Comparison of ENCODE assay signal across 1 cellular context in the genomic region with DNA sequence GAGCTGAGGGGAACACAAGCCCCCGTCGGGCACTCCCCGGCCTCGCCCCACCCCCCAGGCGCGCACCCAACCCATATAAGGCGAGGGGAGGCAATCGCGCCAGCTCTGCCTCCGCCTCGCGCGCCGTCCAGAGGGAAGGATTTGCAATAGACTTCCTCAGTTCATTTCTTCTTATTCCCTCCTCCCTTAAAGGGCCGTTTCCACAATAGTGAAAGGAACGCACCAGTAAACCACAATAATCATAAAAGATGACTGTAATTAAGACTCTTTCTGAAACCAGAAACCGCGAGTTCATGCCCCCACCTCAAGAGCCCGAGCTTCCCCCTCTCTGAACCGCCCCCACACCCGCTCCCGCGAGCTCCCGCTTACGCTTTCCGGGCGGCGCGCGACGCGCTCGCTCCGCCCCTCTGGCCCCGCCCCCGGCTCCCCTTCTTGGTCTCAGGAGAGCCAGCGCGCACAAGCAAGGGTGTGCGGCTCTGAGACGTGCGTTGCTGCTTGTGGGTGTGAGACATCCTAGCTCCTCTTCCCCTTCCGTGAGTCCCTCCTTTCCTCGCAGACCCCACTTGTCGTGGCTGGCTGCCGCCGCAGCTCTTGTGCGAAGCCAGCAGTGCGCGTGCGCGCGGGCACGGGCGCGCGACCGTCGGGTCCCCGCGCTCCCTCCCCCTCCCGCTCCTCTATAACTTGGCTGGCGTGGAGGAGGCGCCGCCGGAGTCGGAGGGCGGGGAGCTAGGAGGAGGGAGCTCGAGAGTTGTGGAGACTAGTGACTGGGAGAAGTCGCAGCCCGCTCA.
TF ChIP-seq lines count a peak whose summit lies in the region.

A gene with protein sequence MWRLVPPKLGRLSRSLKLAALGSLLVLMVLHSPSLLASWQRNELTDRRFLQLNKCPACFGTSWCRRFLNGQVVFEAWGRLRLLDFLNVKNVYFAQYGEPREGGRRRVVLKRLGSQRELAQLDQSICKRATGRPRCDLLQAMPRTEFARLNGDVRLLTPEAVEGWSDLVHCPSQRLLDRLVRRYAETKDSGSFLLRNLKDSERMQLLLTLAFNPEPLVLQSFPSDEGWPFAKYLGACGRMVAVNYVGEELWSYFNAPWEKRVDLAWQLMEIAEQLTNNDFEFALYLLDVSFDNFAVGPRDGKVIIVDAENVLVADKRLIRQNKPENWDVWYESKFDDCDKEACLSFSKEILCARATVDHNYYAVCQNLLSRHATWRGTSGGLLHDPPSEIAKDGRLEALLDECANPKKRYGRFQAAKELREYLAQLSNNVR (plus strand): TSS at position 457 of the 788 bp plus-strand sequence. CDS start 510 bp downstream, outside the sequence.

TF ChIP-seq in HEK293, 187 proteins besides CTCF, POLR2A, EP300 and RAD21 (continued from another document and continues in another):
- TF ChIP-seq, protein P1, sequence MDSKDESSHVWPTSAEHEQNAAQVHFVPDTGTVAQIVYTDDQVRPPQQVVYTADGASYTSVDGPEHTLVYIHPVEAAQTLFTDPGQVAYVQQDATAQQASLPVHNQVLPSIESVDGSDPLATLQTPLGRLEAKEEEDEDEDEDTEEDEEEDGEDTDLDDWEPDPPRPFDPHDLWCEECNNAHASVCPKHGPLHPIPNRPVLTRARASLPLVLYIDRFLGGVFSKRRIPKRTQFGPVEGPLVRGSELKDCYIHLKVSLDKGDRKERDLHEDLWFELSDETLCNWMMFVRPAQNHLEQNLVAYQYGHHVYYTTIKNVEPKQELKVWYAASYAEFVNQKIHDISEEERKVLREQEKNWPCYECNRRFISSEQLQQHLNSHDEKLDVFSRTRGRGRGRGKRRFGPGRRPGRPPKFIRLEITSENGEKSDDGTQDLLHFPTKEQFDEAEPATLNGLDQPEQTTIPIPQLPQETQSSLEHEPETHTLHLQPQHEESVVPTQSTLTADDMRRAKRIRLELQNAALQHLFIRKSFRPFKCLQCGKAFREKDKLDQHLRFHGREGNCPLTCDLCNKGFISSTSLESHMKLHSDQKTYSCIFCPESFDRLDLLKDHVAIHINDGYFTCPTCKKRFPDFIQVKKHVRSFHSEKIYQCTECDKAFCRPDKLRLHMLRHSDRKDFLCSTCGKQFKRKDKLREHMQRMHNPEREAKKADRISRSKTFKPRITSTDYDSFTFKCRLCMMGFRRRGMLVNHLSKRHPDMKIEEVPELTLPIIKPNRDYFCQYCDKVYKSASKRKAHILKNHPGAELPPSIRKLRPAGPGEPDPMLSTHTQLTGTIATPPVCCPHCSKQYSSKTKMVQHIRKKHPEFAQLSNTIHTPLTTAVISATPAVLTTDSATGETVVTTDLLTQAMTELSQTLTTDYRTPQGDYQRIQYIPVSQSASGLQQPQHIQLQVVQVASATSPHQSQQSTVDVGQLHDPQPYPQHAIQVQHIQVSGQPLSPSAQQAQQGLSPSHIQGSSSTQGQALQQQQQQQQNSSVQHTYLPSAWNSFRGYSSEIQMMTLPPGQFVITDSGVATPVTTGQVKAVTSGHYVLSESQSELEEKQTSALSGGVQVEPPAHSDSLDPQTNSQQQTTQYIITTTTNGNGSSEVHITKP (tag by site-specific recombination; IDR thresholded peaks at IDR 0.05), result peak; percentile 81
- TF ChIP-seq, protein P2, sequence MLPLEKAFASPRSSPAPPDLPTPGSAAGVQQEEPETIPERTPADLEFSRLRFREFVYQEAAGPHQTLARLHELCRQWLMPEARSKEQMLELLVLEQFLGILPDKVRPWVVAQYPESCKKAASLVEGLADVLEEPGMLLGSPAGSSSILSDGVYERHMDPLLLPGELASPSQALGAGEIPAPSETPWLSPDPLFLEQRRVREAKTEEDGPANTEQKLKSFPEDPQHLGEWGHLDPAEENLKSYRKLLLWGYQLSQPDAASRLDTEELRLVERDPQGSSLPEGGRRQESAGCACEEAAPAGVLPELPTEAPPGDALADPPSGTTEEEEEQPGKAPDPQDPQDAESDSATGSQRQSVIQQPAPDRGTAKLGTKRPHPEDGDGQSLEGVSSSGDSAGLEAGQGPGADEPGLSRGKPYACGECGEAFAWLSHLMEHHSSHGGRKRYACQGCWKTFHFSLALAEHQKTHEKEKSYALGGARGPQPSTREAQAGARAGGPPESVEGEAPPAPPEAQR (tag by site-specific recombination; IDR thresholded peaks at IDR 0.05), result no peak
- TF ChIP-seq KLF16 (tag by site-specific recombination; IDR thresholded peaks at IDR 0.05) (no peak), ZNF560 (tag by site-specific recombination; IDR thresholded peaks at IDR 0.05; ENCODE audit: borderline replicate concordance) (no peak), ZNF404 (tag by site-specific recombination; IDR thresholded peaks at IDR 0.05) (no peak), ZFP69B (tag by site-specific recombination; IDR thresholded peaks at IDR 0.05) (no peak), ZNF843 (tag by site-specific recombination; IDR thresholded peaks at IDR 0.05) (no peak), ZNF658 (tag by site-specific recombination; IDR thresholded peaks at IDR 0.05) (no peak), ZNF184 (tag by site-specific recombination; IDR thresholded peaks at IDR 0.05) (0 out of 2 replicates have a peak, but pooled peaks have one; percentile 15), YY2 (tag by site-specific recombination; IDR thresholded peaks at IDR 0.05) (no peak), GFI1B (tag by site-specific recombination; IDR thresholded peaks at IDR 0.05) (no peak), ZNF341 (tag by site-specific recombination; IDR thresholded peaks at IDR 0.05; ENCODE audit: low read depth) (no peak), BCL11B (tag by site-specific recombination; IDR thresholded peaks at IDR 0.05; ENCODE audit: low read depth) (no peak), MYNN (tag by site-specific recombination; IDR thresholded peaks at IDR 0.05; ENCODE audit: borderline replicate concordance) (no peak), KLF9 (tag by site-specific recombination; IDR thresholded peaks at IDR 0.05; ENCODE audit: low read depth) (peak; percentile 76), ZNF350 (tag by site-specific recombination; IDR thresholded peaks at IDR 0.05) (no peak), ZNF24 (tag by site-specific recombination; IDR thresholded peaks at IDR 0.05) (peak; percentile 77; the same call in 1 of the 2 replicates), SALL2 (tag by site-specific recombination; IDR thresholded peaks at IDR 0.05; ENCODE audit: borderline replicate concordance) (no peak), ZNF623 (tag by site-specific recombination; IDR thresholded peaks at IDR 0.05) (no peak), ZNF626 (tag by site-specific recombination; IDR thresholded peaks at IDR 0.05) (no peak), MZF1 (tag by site-specific recombination; IDR thresholded peaks at IDR 0.05; ENCODE audit: borderline replicate concordance) (0 out of 2 replicates have a peak, but pooled peaks have one; percentile 64), ZNF354C (tag by site-specific recombination; IDR thresholded peaks at IDR 0.05; ENCODE audit: borderline replicate concordance, low read depth) (no peak), OVOL3 (tag by site-specific recombination; IDR thresholded peaks at IDR 0.05) (no peak), HOXA7 (CRISPR knock-in tag; IDR thresholded peaks at IDR 0.05; ENCODE audit: borderline replicate concordance) (no peak), ZEB2 (tag by site-specific recombination; IDR thresholded peaks at IDR 0.05) (peak; percentile 70; the same call in 1 of the 2 replicates), KLF1 (tag by site-specific recombination; IDR thresholded peaks at IDR 0.05) (peak; percentile 14; the same call in 1 of the 2 replicates), ZNF292 (tag by site-specific recombination; IDR thresholded peaks at IDR 0.05; ENCODE audit: borderline replicate concordance, low read depth) (no peak), ZBTB17 (tag by site-specific recombination; IDR thresholded peaks at IDR 0.05) (peak; percentile 45), SP2 (tag by site-specific recombination; IDR thresholded peaks at IDR 0.05) (peak; percentile 72), ZNF10 (tag by site-specific recombination; IDR thresholded peaks at IDR 0.05) (no peak), GLIS1 (tag by site-specific recombination; IDR thresholded peaks at IDR 0.05) (peak; percentile 55; the same call in 1 of the 2 replicates), WT1 (tag by site-specific recombination; IDR thresholded peaks at IDR 0.05) (peak; percentile 37; the same call in 1 of the 2 replicates), ZNF366 (tag by site-specific recombination; conservative IDR thresholded peaks at IDR 0.05) (peak; percentile 94), ZNF114 (tag by site-specific recombination; IDR thresholded peaks at IDR 0.05) (no peak), ZNF629 (tag by site-specific recombination; IDR thresholded peaks at IDR 0.05) (peak; percentile 37; the same call in 1 of the 2 replicates), FEZF1 (tag by site-specific recombination; IDR thresholded peaks at IDR 0.05) (no peak), SP3 (tag by site-specific recombination; IDR thresholded peaks at IDR 0.05) (peak; percentile 74), GLIS2 (tag by site-specific recombination; IDR thresholded peaks at IDR 0.05) (peak; percentile 81)
- TF ChIP-seq, protein P3, sequence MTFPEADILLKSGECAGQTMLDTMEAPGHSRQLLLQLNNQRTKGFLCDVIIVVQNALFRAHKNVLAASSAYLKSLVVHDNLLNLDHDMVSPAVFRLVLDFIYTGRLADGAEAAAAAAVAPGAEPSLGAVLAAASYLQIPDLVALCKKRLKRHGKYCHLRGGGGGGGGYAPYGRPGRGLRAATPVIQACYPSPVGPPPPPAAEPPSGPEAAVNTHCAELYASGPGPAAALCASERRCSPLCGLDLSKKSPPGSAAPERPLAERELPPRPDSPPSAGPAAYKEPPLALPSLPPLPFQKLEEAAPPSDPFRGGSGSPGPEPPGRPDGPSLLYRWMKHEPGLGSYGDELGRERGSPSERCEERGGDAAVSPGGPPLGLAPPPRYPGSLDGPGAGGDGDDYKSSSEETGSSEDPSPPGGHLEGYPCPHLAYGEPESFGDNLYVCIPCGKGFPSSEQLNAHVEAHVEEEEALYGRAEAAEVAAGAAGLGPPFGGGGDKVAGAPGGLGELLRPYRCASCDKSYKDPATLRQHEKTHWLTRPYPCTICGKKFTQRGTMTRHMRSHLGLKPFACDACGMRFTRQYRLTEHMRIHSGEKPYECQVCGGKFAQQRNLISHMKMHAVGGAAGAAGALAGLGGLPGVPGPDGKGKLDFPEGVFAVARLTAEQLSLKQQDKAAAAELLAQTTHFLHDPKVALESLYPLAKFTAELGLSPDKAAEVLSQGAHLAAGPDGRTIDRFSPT (tag by site-specific recombination; IDR thresholded peaks at IDR 0.05), result peak; percentile 17; the same call in 1 of the 2 replicates
- TF ChIP-seq, protein P4, sequence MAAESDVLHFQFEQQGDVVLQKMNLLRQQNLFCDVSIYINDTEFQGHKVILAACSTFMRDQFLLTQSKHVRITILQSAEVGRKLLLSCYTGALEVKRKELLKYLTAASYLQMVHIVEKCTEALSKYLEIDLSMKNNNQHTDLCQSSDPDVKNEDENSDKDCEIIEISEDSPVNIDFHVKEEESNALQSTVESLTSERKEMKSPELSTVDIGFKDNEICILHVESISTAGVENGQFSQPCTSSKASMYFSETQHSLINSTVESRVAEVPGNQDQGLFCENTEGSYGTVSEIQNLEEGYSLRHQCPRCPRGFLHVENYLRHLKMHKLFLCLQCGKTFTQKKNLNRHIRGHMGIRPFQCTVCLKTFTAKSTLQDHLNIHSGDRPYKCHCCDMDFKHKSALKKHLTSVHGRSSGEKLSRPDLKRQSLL (tag by site-specific recombination; IDR thresholded peaks at IDR 0.05), result peak; percentile 56; the same call in 1 of the 2 replicates
- TF ChIP-seq, protein P5, sequence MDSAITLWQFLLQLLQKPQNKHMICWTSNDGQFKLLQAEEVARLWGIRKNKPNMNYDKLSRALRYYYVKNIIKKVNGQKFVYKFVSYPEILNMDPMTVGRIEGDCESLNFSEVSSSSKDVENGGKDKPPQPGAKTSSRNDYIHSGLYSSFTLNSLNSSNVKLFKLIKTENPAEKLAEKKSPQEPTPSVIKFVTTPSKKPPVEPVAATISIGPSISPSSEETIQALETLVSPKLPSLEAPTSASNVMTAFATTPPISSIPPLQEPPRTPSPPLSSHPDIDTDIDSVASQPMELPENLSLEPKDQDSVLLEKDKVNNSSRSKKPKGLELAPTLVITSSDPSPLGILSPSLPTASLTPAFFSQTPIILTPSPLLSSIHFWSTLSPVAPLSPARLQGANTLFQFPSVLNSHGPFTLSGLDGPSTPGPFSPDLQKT (IDR thresholded peaks at IDR 0.05; ENCODE audit: borderline replicate concordance, low read depth, low read length), result no peak; the same call in 1 of the 2 replicates
- TF ChIP-seq, protein P6, sequence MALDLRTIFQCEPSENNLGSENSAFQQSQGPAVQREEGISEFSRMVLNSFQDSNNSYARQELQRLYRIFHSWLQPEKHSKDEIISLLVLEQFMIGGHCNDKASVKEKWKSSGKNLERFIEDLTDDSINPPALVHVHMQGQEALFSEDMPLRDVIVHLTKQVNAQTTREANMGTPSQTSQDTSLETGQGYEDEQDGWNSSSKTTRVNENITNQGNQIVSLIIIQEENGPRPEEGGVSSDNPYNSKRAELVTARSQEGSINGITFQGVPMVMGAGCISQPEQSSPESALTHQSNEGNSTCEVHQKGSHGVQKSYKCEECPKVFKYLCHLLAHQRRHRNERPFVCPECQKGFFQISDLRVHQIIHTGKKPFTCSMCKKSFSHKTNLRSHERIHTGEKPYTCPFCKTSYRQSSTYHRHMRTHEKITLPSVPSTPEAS (tag by site-specific recombination; IDR thresholded peaks at IDR 0.05), result no peak
- TF ChIP-seq, protein P7, sequence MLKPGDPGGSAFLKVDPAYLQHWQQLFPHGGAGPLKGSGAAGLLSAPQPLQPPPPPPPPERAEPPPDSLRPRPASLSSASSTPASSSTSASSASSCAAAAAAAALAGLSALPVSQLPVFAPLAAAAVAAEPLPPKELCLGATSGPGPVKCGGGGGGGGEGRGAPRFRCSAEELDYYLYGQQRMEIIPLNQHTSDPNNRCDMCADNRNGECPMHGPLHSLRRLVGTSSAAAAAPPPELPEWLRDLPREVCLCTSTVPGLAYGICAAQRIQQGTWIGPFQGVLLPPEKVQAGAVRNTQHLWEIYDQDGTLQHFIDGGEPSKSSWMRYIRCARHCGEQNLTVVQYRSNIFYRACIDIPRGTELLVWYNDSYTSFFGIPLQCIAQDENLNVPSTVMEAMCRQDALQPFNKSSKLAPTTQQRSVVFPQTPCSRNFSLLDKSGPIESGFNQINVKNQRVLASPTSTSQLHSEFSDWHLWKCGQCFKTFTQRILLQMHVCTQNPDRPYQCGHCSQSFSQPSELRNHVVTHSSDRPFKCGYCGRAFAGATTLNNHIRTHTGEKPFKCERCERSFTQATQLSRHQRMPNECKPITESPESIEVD (tag by site-specific recombination; IDR thresholded peaks at IDR 0.05), result peak; percentile 33; the same call in 1 of the 2 replicates
- TF ChIP-seq, protein P8, sequence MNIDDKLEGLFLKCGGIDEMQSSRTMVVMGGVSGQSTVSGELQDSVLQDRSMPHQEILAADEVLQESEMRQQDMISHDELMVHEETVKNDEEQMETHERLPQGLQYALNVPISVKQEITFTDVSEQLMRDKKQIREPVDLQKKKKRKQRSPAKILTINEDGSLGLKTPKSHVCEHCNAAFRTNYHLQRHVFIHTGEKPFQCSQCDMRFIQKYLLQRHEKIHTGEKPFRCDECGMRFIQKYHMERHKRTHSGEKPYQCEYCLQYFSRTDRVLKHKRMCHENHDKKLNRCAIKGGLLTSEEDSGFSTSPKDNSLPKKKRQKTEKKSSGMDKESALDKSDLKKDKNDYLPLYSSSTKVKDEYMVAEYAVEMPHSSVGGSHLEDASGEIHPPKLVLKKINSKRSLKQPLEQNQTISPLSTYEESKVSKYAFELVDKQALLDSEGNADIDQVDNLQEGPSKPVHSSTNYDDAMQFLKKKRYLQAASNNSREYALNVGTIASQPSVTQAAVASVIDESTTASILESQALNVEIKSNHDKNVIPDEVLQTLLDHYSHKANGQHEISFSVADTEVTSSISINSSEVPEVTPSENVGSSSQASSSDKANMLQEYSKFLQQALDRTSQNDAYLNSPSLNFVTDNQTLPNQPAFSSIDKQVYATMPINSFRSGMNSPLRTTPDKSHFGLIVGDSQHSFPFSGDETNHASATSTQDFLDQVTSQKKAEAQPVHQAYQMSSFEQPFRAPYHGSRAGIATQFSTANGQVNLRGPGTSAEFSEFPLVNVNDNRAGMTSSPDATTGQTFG (tag by site-specific recombination; IDR thresholded peaks at IDR 0.05; ENCODE audit: borderline replicate concordance), result no peak
